Comparison of ENCODE assay signal across 23 cellular contexts in genomic region chr21:45051580-45052434, GRCh38. TPM values are rescaled to one million over a fixed set of nuclear protein-coding genes. Genes with fewer than 3 reads are reported as not detected.
DNase-seq lines count a peak whose midpoint lies in the region; ATAC-seq and TF ChIP-seq lines count a peak whose summit lies in the region.
"Had no signal": no experiment of that assay in that cellular context is flagged by ENCODE, and none has a peak within 500 bp of the region (broad histone marks: within the 10 kb centered on the region; RNA-seq: fewer than 3 reads in every experiment).

No MANE protein-coding gene starts in this region.

- H3K27me3 Mint-ChIP-seq in T-helper 17 cell = peaks cover 59% of the 10 kb centered on the region

- no peak overlapping the region for H3K4me3 Mint-ChIP-seq in T-helper 17 cell
- H3K4me3 Mint-ChIP-seq: activated CD8-positive, alpha-beta T cell treated with anti-CD3 and anti-CD28 coated beads for 36 hours; activated naive CD4-positive, alpha-beta T cell treated with anti-CD3 and anti-CD28 coated beads, Interleukin-2, amount 50 U/mL, for 24 hours; CD8-positive, alpha-beta T cell; T-helper 1 cell treated with Interleukin-12 subunit alpha and Interleukin-12 subunit beta and Interleukin-4 antibody, amounts not matched to agents 30 μg/mL and 1 μg/mL, for 36 hours had no signal

- peak overlapping the region; percentile 51 for H3K27ac ChIP-seq in lower lobe of right lung
- H3K27ac ChIP-seq: body of pancreas, left ventricle myocardium inferior, parathyroid adenoma, spleen, tibial nerve had no signal

- no peak for TF ChIP-seq CTCF in lower lobe of right lung (IDR thresholded peaks at IDR 0.05)

- peaks cover 2% of the 10 kb centered on the region for H3K4me1 Mint-ChIP-seq in T-helper 17 cell
- H3K4me1 Mint-ChIP-seq: activated naive CD4-positive, alpha-beta T cell treated with anti-CD3 and anti-CD28 coated beads, Interleukin-2, amount 50 U/mL, for 24 hours had no signal

- peak overlapping the region; percentile 47 for H3K4me2 ChIP-seq in skeletal muscle satellite cell (ENCODE audit: low read length)

- H3K4me1 ChIP-seq in lower lobe of right lung (no peaks in the 10 kb centered on the region), skeletal muscle satellite cell (ENCODE audit: control insufficient read depth, insufficient read depth, low read length) (peaks cover 71% of the 10 kb centered on the region)
- H3K4me1 ChIP-seq: body of pancreas, parathyroid adenoma had no signal

- H3K27ac Mint-ChIP-seq in T-helper 17 cell = peak overlapping the region; percentile 32
- H3K27ac Mint-ChIP-seq: activated CD8-positive, alpha-beta T cell treated with anti-CD3 and anti-CD28 coated beads for 36 hours; activated naive CD4-positive, alpha-beta T cell treated with anti-CD3 and anti-CD28 coated beads, Interleukin-2, amount 50 U/mL, for 24 hours; CD8-positive, alpha-beta T cell; T-helper 1 cell treated with Interleukin-12 subunit alpha and Interleukin-12 subunit beta and Interleukin-4 antibody, amounts not matched to agents 30 μg/mL and 1 μg/mL, for 36 hours had no signal

- H3K9ac ChIP-seq in skeletal muscle satellite cell (ENCODE audit: low read depth, low read length) = peak overlapping the region; percentile 89
- H3K9ac ChIP-seq: parathyroid adenoma had no signal

- H3K27me3 ChIP-seq in lower lobe of right lung (ENCODE audit: low read depth) = peaks cover 6% of the 10 kb centered on the region
- H3K27me3 ChIP-seq in skeletal muscle satellite cell (ENCODE audit: control insufficient read depth, insufficient read depth, low read length) = no peaks in the 10 kb centered on the region

- H3K36me3 Mint-ChIP-seq in T-helper 17 cell (ENCODE audit: low read depth) = no peaks in the 10 kb centered on the region
- H3K36me3 Mint-ChIP-seq: activated naive CD4-positive, alpha-beta T cell treated with anti-CD3 and anti-CD28 coated beads, Interleukin-2, amount 50 U/mL, for 24 hours; CD8-positive, alpha-beta T cell had no signal

- H3K4me3 ChIP-seq in lower lobe of right lung = no peak overlapping the region
- peak overlapping the region; percentile 23 for H3K4me3 ChIP-seq in skeletal muscle satellite cell (ENCODE audit: low read length)
- H3K4me3 ChIP-seq: body of pancreas, K562, left ventricle myocardium inferior, spleen, tibial nerve had no signal

- intact Hi-C loops in lower lobe of right lung (cut with DNase I) = no loop called here

- DNase-seq in D341Med (ENCODE audit: low spot score) (peak; percentile 15), T-helper 17 cell (no peak), lower lobe of right lung (no peak), kidney glomerular epithelial cell (lab: John Stamatoyannopoulos, UW) (no peak)
- DNase-seq in stimulated activated CD4-positive, alpha-beta T cell treated with anti-CD3 and anti-CD28 coated beads, Interleukin-4, amount 100 ng/mL, for 1 hour = no peak
- DNase-seq: activated CD8-positive, alpha-beta T cell treated with anti-CD3 and anti-CD28 coated beads for 36 hours; activated T-cell treated with anti-CD3 and anti-CD28 coated beads, Interleukin-2, amount 50 U/mL, for 48 hours; body of pancreas; CD8-positive, alpha-beta T cell; left ventricle myocardium inferior; MV-4-11; NCI-H187; NCI-H510A; Right ventricle myocardium superior; spleen had no signal

- H3K9me3 ChIP-seq in T-helper 17 cell (ENCODE audit: control insufficient read depth, low read length, poor library complexity, severe bottlenecking) (no peaks in the 10 kb centered on the region), lower lobe of right lung (peaks cover 9% of the 10 kb centered on the region), skeletal muscle satellite cell (replicated peaks; ENCODE audit: low read length) (no peaks in the 10 kb centered on the region)

- no peak for ATAC-seq in T-helper 17 cell
- no peak for ATAC-seq in lower lobe of right lung
- no peak for ATAC-seq in HG02973 (IDR thresholded peaks at IDR 0.05; ENCODE audit: unreplicated experiment)
- no peak for ATAC-seq in GM21526 (IDR thresholded peaks at IDR 0.05; ENCODE audit: low FRiP score, unreplicated experiment)
- ATAC-seq: activated CD8-positive, alpha-beta T cell treated with anti-CD3 and anti-CD28 coated beads for 36 hours; body of pancreas; CD8-positive, alpha-beta T cell; K562 had no signal

- H3K36me3 ChIP-seq in lower lobe of right lung = no peaks in the 10 kb centered on the region
- no peaks in the 10 kb centered on the region for H3K36me3 ChIP-seq in skeletal muscle satellite cell (ENCODE audit: insufficient read depth, low read length)
- H3K36me3 ChIP-seq: left ventricle myocardium inferior, spleen, tibial nerve had no signal

RNA-seq across cellular contexts. Expression of gene ADARB1, which starts 22.6 kb away (rescaled TPM):
- total RNA-seq in T-helper 17 cell (10 to 100 TPM; 28.4 to 37.0 TPM), lower lobe of right lung (48.2 TPM)
- 2.5 and 7.4 TPM in 2 replicates for total RNA-seq in skeletal muscle satellite cell (2012; rRNA removed)
